ENCODE assay signal across 24 cellular contexts in the genomic region with DNA sequence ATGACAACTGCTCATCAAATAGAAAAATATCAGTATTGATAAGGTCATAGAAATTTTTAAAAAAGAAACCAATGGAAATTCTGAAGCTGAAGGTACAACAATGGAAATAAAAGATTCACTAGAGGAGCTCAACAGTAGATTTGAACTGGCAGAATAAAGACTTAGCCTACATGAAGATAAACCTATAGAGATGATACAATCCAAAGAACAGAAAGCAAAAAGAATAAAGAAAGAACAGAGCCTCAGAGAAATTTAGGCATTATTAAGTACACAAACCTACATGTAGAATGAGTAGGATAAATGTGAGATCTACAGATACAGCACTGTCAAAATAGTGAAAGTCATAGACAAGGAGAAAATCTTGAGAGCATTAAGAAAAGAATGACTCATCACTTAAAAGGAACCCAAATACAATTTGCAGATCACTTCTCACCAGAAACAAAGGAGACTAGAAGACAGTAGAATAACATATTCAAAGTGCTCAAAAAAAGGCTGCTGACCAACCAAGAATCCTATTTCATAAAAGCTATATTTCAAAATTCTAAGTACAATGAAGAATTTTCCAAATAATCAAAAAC. TPM values are rescaled to one million over a fixed set of nuclear protein-coding genes. Genes with fewer than 3 reads are reported as not detected.
DNase-seq lines count a peak whose midpoint lies in the region; ATAC-seq, FAIRE-seq and TF ChIP-seq lines count a peak whose summit lies in the region.
"Had no signal": no experiment of that assay in that cellular context is flagged by ENCODE, and none has a peak within 500 bp of the region (broad histone marks: within the 10 kb centered on the region; RNA-seq: fewer than 3 reads in every experiment).

No MANE protein-coding gene starts in this region.

- no peak overlapping the region for H2BK5ac ChIP-seq in IMR-90 (ENCODE audit: low read depth, low read length, poor library complexity, severe bottlenecking)

- no peak overlapping the region for H2BK15ac ChIP-seq in IMR-90 (ENCODE audit: low read depth, low read length)

- H3K9me1 ChIP-seq in IMR-90 (ENCODE audit: insufficient read depth, low read length) (no peaks in the 10 kb centered on the region), endothelial cell of umbilical vein (replicated peaks; ENCODE audit: control insufficient read depth, extremely low read depth, insufficient read depth, low read length) (no peaks in the 10 kb centered on the region)

- no peak overlapping the region for H3K18ac ChIP-seq in IMR-90 (ENCODE audit: low read depth, low read length)

- H4K8ac ChIP-seq in IMR-90 (ENCODE audit: low read depth in 2 of 2, low read length in 2 of 2), result no peak overlapping the region

- H3K4me1 ChIP-seq in SK-N-SH (ENCODE audit: control insufficient read depth in 1 of 2, insufficient read depth in 2 of 2, low read depth in 1 of 2, low read length in 1 of 2) (no peaks in the 10 kb centered on the region), IMR-90 (ENCODE audit: control insufficient read depth, insufficient read depth, low read length) (no peaks in the 10 kb centered on the region), endothelial cell of umbilical vein (ENCODE audit: control insufficient read depth, extremely low read depth, insufficient read depth, low read length) (no peaks in the 10 kb centered on the region)
- H3K4me1 ChIP-seq: BE2C, Caco-2, HAP-1 had no signal

- H3K27me3 Mint-ChIP-seq in activated T-helper 2 cell treated with anti-CD3 and anti-CD28 coated beads, Interferon-gamma antibody, Interleukin-2, Interleukin-4, amounts not matched to agents 10 μg/mL and 5 μg/mL and 100 μg/mL, durations not matched to agents 14 hours and 24 hours and 36 hours (ENCODE audit: low read depth), result peaks cover 5% of the 10 kb centered on the region
- no peaks in the 10 kb centered on the region for H3K27me3 Mint-ChIP-seq in glutamatergic neuron (ENCODE audit: unreplicated experiment)

- no peak overlapping the region for H4K5ac ChIP-seq in IMR-90 (ENCODE audit: low read depth, low read length)

- in situ Hi-C loops in IMR-90 (cut with MboI; ENCODE audit: low sequenced_read_pairs), result no loop called here

- no peak overlapping the region for H3K4me3 Mint-ChIP-seq in activated T-helper 2 cell treated with anti-CD3 and anti-CD28 coated beads, Interferon-gamma antibody, Interleukin-2, Interleukin-4, amounts not matched to agents 10 μg/mL and 5 μg/mL and 100 μg/mL, durations not matched to agents 14 hours and 24 hours and 36 hours (ENCODE audit: low read depth)
- H3K4me3 Mint-ChIP-seq in glutamatergic neuron (ENCODE audit: unreplicated experiment), result no peak overlapping the region
- H3K4me3 Mint-ChIP-seq: CD4-positive, alpha-beta memory T cell; HFFc6 had no signal

- peaks cover 13% of the 10 kb centered on the region for H3K4me1 Mint-ChIP-seq in activated T-helper 2 cell treated with anti-CD3 and anti-CD28 coated beads, Interferon-gamma antibody, Interleukin-2, Interleukin-4, amounts not matched to agents 10 μg/mL and 5 μg/mL and 100 μg/mL, durations not matched to agents 14 hours and 24 hours and 36 hours (ENCODE audit: low read depth)
- peaks cover 7% of the 10 kb centered on the region for H3K4me1 Mint-ChIP-seq in glutamatergic neuron (ENCODE audit: low read depth, unreplicated experiment)
- H3K4me1 Mint-ChIP-seq: CD4-positive, alpha-beta memory T cell had no signal

- H3K36me3 ChIP-seq in SK-N-SH (replicated peaks in 1 of 2; ENCODE audit: control insufficient read depth in 1 of 2, insufficient read depth in 2 of 2, low read length in 1 of 2) (no peaks in the 10 kb centered on the region), IMR-90 (ENCODE audit: control insufficient read depth, insufficient read depth, low read length) (no peaks in the 10 kb centered on the region), endothelial cell of umbilical vein (ENCODE audit: control insufficient read depth in 2 of 2, extremely low read depth in 1 of 2, insufficient read depth in 2 of 2, low read length in 2 of 2) (no peaks in the 10 kb centered on the region), MG63 (no peaks in the 10 kb centered on the region)
- H3K36me3 ChIP-seq: BE2C; BLaER1 treated with 17β-estradiol and CSF1 and Interleukin-3, amounts not matched to agents 10 nM and 100 nM; HAP-1 had no signal

- peaks cover 11% of the 10 kb centered on the region for H3K9me3 Mint-ChIP-seq in activated T-helper 2 cell treated with anti-CD3 and anti-CD28 coated beads, Interferon-gamma antibody, Interleukin-2, Interleukin-4, amounts not matched to agents 10 μg/mL and 5 μg/mL and 100 μg/mL, durations not matched to agents 14 hours and 24 hours and 36 hours
- H3K9me3 Mint-ChIP-seq in glutamatergic neuron (ENCODE audit: unreplicated experiment), result no peaks in the 10 kb centered on the region
- H3K9me3 Mint-ChIP-seq: HFFc6 had no signal

- POLR2A ChIA-PET in SK-N-SH (lab: Yijun Ruan, JAX), result no interaction called here
- POLR2A ChIA-PET in IMR-90 (lab: Charles Lee; ENCODE audit: unreplicated experiment), result no interaction called here
- POLR2A ChIA-PET in endothelial cell of umbilical vein (lab: Charles Lee), result no interaction called here

- CTCF ChIA-PET in SK-N-SH (lab: Yijun Ruan, JAX) (interaction anchor here (1.3 to 5.0 kb wide), 4 partner anchors 14 to 31 kb away, joined by 3 to 33 read pairs (median 4); no protein-coding TSS in a partner anchor), IMR-90 (lab: Yijun Ruan, JAX) (no interaction called here), endothelial cell of umbilical vein (lab: Charles Lee) (interaction anchor here (0.9 to 1.6 kb wide), 3 partner anchors 11 to 29 kb away, joined by 3 to 9 read pairs (median 4); no protein-coding TSS in a partner anchor)

- H3K79me2 ChIP-seq in SK-N-SH (ENCODE audit: insufficient read depth) (no peaks in the 10 kb centered on the region), endothelial cell of umbilical vein (ENCODE audit: control insufficient read depth, insufficient read depth, low read length) (no peaks in the 10 kb centered on the region)

- H3K79me1 ChIP-seq in IMR-90 (ENCODE audit: low read depth in 1 of 2, low read length in 2 of 2), result no peaks in the 10 kb centered on the region

- H2AFZ ChIP-seq in SK-N-SH (ENCODE audit: low read depth), result no peak overlapping the region
- no peak overlapping the region for H2AFZ ChIP-seq in IMR-90 (replicated peaks; ENCODE audit: low read length, poor library complexity)
- H2AFZ ChIP-seq in endothelial cell of umbilical vein (ENCODE audit: low read depth, low read length), result no peak overlapping the region

- DNase-seq in SK-N-SH (no peak), IMR-90 (no peak), endothelial cell of umbilical vein (ENCODE audit: low read depth, low spot score) (no peak), MG63 (no peak), glutamatergic neuron (no peak)
- no peak for DNase-seq in activated T-helper 2 cell treated with anti-CD3 and anti-CD28 coated beads, Interferon-gamma antibody, Interleukin-2, Interleukin-4, amounts not matched to agents 10 μg/mL and 5 μg/mL and 100 μg/mL, durations not matched to agents 14 hours and 24 hours and 36 hours (ENCODE audit: low spot score)
- DNase-seq: ACHN; AML-193; BE2C; Caco-2; CD4-positive, alpha-beta memory T cell; DMS153; DND-41; GOT3; HFFc6 had no signal

- H3K9me2 ChIP-seq in SK-N-SH, result no peaks in the 10 kb centered on the region; the same call in 1 of the 2 replicates

- no peak overlapping the region for H3K4me2 ChIP-seq in SK-N-SH
- no peak overlapping the region for H3K4me2 ChIP-seq in IMR-90 (ENCODE audit: low read depth, low read length)
- no peak overlapping the region for H3K4me2 ChIP-seq in endothelial cell of umbilical vein (ENCODE audit: insufficient read depth, low read length)
- H3K4me2 ChIP-seq: BLaER1 treated with 17β-estradiol and CSF1 and Interleukin-3, amounts not matched to agents 10 nM and 100 nM had no signal

- no peak for TF ChIP-seq CTCF in SK-N-SH (IDR thresholded peaks at IDR 0.05)
- TF ChIP-seq CTCF in IMR-90 (conservative IDR thresholded peaks at IDR 0.05; ENCODE audit: low read depth, low read length), result no peak
- no peak for TF ChIP-seq CTCF in endothelial cell of umbilical vein (IDR thresholded peaks at IDR 0.05; ENCODE audit: extremely low read depth in 1 of 2, insufficient read depth in 1 of 2, low read depth in 1 of 2, low read length in 2 of 2)
- no peak for TF ChIP-seq CTCF in glutamatergic neuron (IDR thresholded peaks at IDR 0.05; ENCODE audit: partially characterized antibody, unreplicated experiment)

- no peak for TF ChIP-seq RAD21 in SK-N-SH (IDR thresholded peaks at IDR 0.05; ENCODE audit: low read length)
- TF ChIP-seq RAD21 in IMR-90 (IDR thresholded peaks at IDR 0.05; ENCODE audit: low read length), result no peak

- no peak overlapping the region for H2BK120ac ChIP-seq in IMR-90 (ENCODE audit: low read depth, low read length)

- ATAC-seq in SK-N-SH treated with all-trans-retinoic acid at 6 μM for 48 hours, result no peak
- no peak for ATAC-seq in IMR-90 (ENCODE audit: low read depth)
- no peak for ATAC-seq in GM21786 (IDR thresholded peaks at IDR 0.05; ENCODE audit: unreplicated experiment)

- TF ChIP-seq EP300 in SK-N-SH (IDR thresholded peaks at IDR 0.05; ENCODE audit: borderline replicate concordance in 1 of 2, low read depth in 1 of 2, low read length in 1 of 2), result no peak

- H3K4me3 ChIP-seq in SK-N-SH (ENCODE audit: low read depth in 2 of 2, low read length in 1 of 2) (no peak overlapping the region), IMR-90 (ENCODE audit: insufficient read depth, low read depth, low read length) (no peak overlapping the region), endothelial cell of umbilical vein (replicated peaks in 1 of 3; ENCODE audit: insufficient read depth in 1 of 3, low read depth in 1 of 3, low read length in 3 of 3) (no peak overlapping the region), MG63 (no peak overlapping the region)
- H3K4me3 ChIP-seq: BLaER1 treated with 17β-estradiol and CSF1 and Interleukin-3, amounts not matched to agents 10 nM and 100 nM; HAP-1 had no signal

- H3F3A ChIP-seq in SK-N-SH (replicated peaks; ENCODE audit: insufficient read depth), result peaks cover 2% of the 10 kb centered on the region

- no peaks in the 10 kb centered on the region for H3K9me3 ChIP-seq in SK-N-SH
- H3K9me3 ChIP-seq in IMR-90 (ENCODE audit: control insufficient read depth, insufficient read depth, low read length), result no peaks in the 10 kb centered on the region
- H3K9me3 ChIP-seq in endothelial cell of umbilical vein (replicated peaks; ENCODE audit: control insufficient read depth, insufficient read depth, low read length), result no peaks in the 10 kb centered on the region
- no peaks in the 10 kb centered on the region; the same call in 1 of the 2 replicates for H3K9me3 ChIP-seq in MG63
- H3K9me3 ChIP-seq: BE2C, HAP-1 had no signal

- intact Hi-C loops in IMR-90 (cut with micrococcal nuclease) (no loop called here), endothelial cell of umbilical vein (cut with micrococcal nuclease) (no loop called here)
- intact Hi-C loops in activated T-helper 2 cell treated with anti-CD3 and anti-CD28 coated beads, Interferon-gamma antibody, Interleukin-2, Interleukin-4, amounts not matched to agents 10 μg/mL and 5 μg/mL and 100 μg/mL, durations not matched to agents 14 hours and 24 hours and 36 hours (cut with micrococcal nuclease), result no loop called here

- no peaks in the 10 kb centered on the region for H4K20me1 ChIP-seq in SK-N-SH (ENCODE audit: insufficient read depth)
- no peaks in the 10 kb centered on the region for H4K20me1 ChIP-seq in IMR-90 (ENCODE audit: insufficient read depth, low read length)
- no peaks in the 10 kb centered on the region for H4K20me1 ChIP-seq in endothelial cell of umbilical vein (replicated peaks; ENCODE audit: control insufficient read depth, extremely low read depth, insufficient read depth, low read length)
- H4K20me1 ChIP-seq: BLaER1 treated with 17β-estradiol and CSF1 and Interleukin-3, amounts not matched to agents 10 nM and 100 nM had no signal

- H3K23ac ChIP-seq in IMR-90 (ENCODE audit: low read depth, low read length), result no peak overlapping the region

- FAIRE-seq in endothelial cell of umbilical vein (lab: Jason Lieb, UNC), result no peak
- FAIRE-seq: A204.1, G401.6, GM12892, H54 had no signal

- TF ChIP-seq POLR2A in IMR-90 (IDR thresholded peaks at IDR 0.05; ENCODE audit: low read depth, low read length), result no peak
- no peak for TF ChIP-seq POLR2A in endothelial cell of umbilical vein (IDR thresholded peaks at IDR 0.05; ENCODE audit: low read depth, low read length)

- H3K27ac ChIP-seq in SK-N-SH (ENCODE audit: low read depth in 2 of 2, low read length in 1 of 2) (peak overlapping the region in 1 of 2 experiments; percentile 50; a peak in 1 of 4 replicates), IMR-90 (ENCODE audit: insufficient read depth, low read length) (no peak overlapping the region), endothelial cell of umbilical vein (ENCODE audit: insufficient read depth, low read depth, low read length) (no peak overlapping the region)
- H3K27ac ChIP-seq: 22Rv1; BLaER1 treated with 17β-estradiol and CSF1 and Interleukin-3, amounts not matched to agents 10 nM and 100 nM had no signal

- no peak overlapping the region for H2AK5ac ChIP-seq in IMR-90 (ENCODE audit: low read depth, low read length)

- H3K27me3 ChIP-seq in SK-N-SH (ENCODE audit: insufficient read depth) (no peaks in the 10 kb centered on the region), IMR-90 (ENCODE audit: control insufficient read depth, insufficient read depth, low read length) (no peaks in the 10 kb centered on the region), endothelial cell of umbilical vein (ENCODE audit: control insufficient read depth in 2 of 2, insufficient read depth in 2 of 2, low read length in 2 of 2) (no peaks in the 10 kb centered on the region), MG63 (no peaks in the 10 kb centered on the region)
- H3K27me3 ChIP-seq: BE2C; BLaER1 treated with 17β-estradiol and CSF1 and Interleukin-3, amounts not matched to agents 10 nM and 100 nM had no signal

- BruUV-seq in IMR-90 (replicated peaks; lab: Mats Ljungman, UMichigan), result no TSS peak
- no TSS peak for BruUV-seq in endothelial cell of umbilical vein (replicated peaks; lab: Mats Ljungman, UMichigan)

- H3K9ac ChIP-seq in SK-N-SH (no peak overlapping the region), IMR-90 (ENCODE audit: low read depth, low read length) (no peak overlapping the region), endothelial cell of umbilical vein (replicated peaks; ENCODE audit: extremely low read depth, insufficient read depth, low read length) (no peak overlapping the region)
- H3K9ac ChIP-seq: BLaER1 treated with 17β-estradiol and CSF1 and Interleukin-3, amounts not matched to agents 10 nM and 100 nM had no signal

- H3K4ac ChIP-seq in IMR-90 (ENCODE audit: low read depth, low read length), result no peak overlapping the region

- peak overlapping the region; percentile 17 for H3K27ac Mint-ChIP-seq in activated T-helper 2 cell treated with anti-CD3 and anti-CD28 coated beads, Interferon-gamma antibody, Interleukin-2, Interleukin-4, amounts not matched to agents 10 μg/mL and 5 μg/mL and 100 μg/mL, durations not matched to agents 14 hours and 24 hours and 36 hours
- no peak overlapping the region for H3K27ac Mint-ChIP-seq in glutamatergic neuron (ENCODE audit: unreplicated experiment)
- H3K27ac Mint-ChIP-seq: CD4-positive, alpha-beta memory T cell; HFFc6 had no signal

- dilution Hi-C loops in IMR-90 (cut with HindIII; ENCODE audit: low sequenced_read_pairs, unreplicated experiment) (no loop called here), endothelial cell of umbilical vein (cut with MboI; ENCODE audit: extremely low pct_ligation_motif_present, low sequenced_read_pairs) (no loop called here)

- H3K14ac ChIP-seq in IMR-90 (replicated peaks; ENCODE audit: low read depth, low read length), result no peak overlapping the region

- H3K56ac ChIP-seq in IMR-90 (ENCODE audit: extremely low read depth, insufficient read depth, low read length), result no peak overlapping the region

- H2AK9ac ChIP-seq in IMR-90 (replicated peaks; ENCODE audit: low read depth, low read length, poor library complexity), result no peak overlapping the region

- H3K36me3 Mint-ChIP-seq in activated T-helper 2 cell treated with anti-CD3 and anti-CD28 coated beads, Interferon-gamma antibody, Interleukin-2, Interleukin-4, amounts not matched to agents 10 μg/mL and 5 μg/mL and 100 μg/mL, durations not matched to agents 14 hours and 24 hours and 36 hours (ENCODE audit: low read depth), result no peaks in the 10 kb centered on the region
- no peaks in the 10 kb centered on the region for H3K36me3 Mint-ChIP-seq in glutamatergic neuron (ENCODE audit: unreplicated experiment)
- H3K36me3 Mint-ChIP-seq: CD4-positive, alpha-beta memory T cell had no signal

- H2BK20ac ChIP-seq in IMR-90 (ENCODE audit: low read depth, low read length), result no peak overlapping the region

- no peak overlapping the region for H4K91ac ChIP-seq in IMR-90 (ENCODE audit: insufficient read depth, low read depth, low read length)

RNA-seq across cellular contexts. Expression of a gene that starts 47.8 kb away (rescaled TPM):
- polyA plus RNA-seq in SK-N-SH (2012; rRNA removed), result not detected in 2 replicates
- polyA plus RNA-seq in SK-N-SH (2012; cell fraction: cytosol; rRNA removed), result not detected in 2 replicates
- polyA plus RNA-seq in SK-N-SH (2012; cell fraction: nucleus; rRNA removed), result not detected in 2 replicates
- total RNA-seq in IMR-90 (2012; rRNA removed), result not detected in 2 replicates
- polyA plus RNA-seq in IMR-90 (2012; rRNA removed), result not detected in 2 replicates
- polyA plus RNA-seq in IMR-90 (2012; cell fraction: cytosol; rRNA removed), result not detected in 2 replicates
- polyA plus RNA-seq in IMR-90 (2012; cell fraction: nucleus; rRNA removed; ENCODE audit: low replicate concordance), result not detected in 2 replicates
- not detected in 2 replicates for total RNA-seq in activated T-helper 2 cell treated with anti-CD3 and anti-CD28 coated beads, Interferon-gamma antibody, Interleukin-2, Interleukin-4, amounts not matched to agents 10 μg/mL and 5 μg/mL and 100 μg/mL, durations not matched to agents 14 hours and 24 hours and 36 hours
- not detected in 2 replicates for total RNA-seq in endothelial cell of umbilical vein
- polyA plus RNA-seq in endothelial cell of umbilical vein, result not detected in 2 replicates
- not detected in 2 replicates for polyA plus RNA-seq in endothelial cell of umbilical vein (2011; cell fraction: cytosol; rRNA removed)
- polyA plus RNA-seq in endothelial cell of umbilical vein (2011; cell fraction: nucleus; rRNA removed), result not detected in 2 replicates
- polyA plus RNA-seq in endothelial cell of umbilical vein (2012), result not detected in 2 replicates
- polyA minus RNA-seq in endothelial cell of umbilical vein, result not detected in 2 replicates
- not detected for polyA minus RNA-seq in endothelial cell of umbilical vein (2011; cell fraction: cytosol; rRNA and poly(A)+ RNA removed)
- not detected in 2 replicates for polyA minus RNA-seq in endothelial cell of umbilical vein (2011; cell fraction: nucleus; rRNA and poly(A)+ RNA removed)
- not detected in 2 replicates for total RNA-seq in MG63 (2014; rRNA removed; shearing (Covaris generic); ENCODE audit: low replicate concordance)
- not detected for total RNA-seq in glutamatergic neuron (ENCODE audit: unreplicated experiment)
- total RNA-seq: Caco-2; CD4-positive, alpha-beta memory T cell; HFFc6 had no signal
- polyA plus RNA-seq: CD4-positive, alpha-beta memory T cell had no signal
